ENCODE assay signal across 22 cellular contexts in the genomic region with DNA sequence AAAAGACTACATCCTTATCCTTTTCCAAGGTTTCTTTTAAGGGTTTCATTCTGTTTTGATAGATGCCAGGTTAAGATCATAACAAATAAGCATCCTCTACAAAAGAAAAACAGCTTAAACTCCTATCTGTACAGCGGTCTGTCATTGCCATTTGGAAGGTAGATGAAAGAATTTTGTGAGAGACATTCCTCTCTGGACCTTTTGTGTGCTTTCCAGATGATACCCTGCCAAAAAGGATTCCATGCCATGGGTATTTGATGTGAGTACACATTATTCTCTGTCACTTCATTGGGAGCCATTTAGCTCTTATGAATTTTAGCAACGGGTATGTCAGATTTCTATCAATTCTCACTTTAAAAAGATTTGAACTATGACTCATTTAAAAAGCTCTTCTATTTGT.
DNase-seq lines count a peak whose midpoint lies in the region; ATAC-seq and TF ChIP-seq lines count a peak whose summit lies in the region.
"Had no signal": no experiment of that assay in that cellular context is flagged by ENCODE, and none has a peak within 500 bp of the region (broad histone marks: within the 10 kb centered on the region; RNA-seq: fewer than 3 reads in every experiment).

No MANE protein-coding gene starts in this region.

- H3K4me1 Mint-ChIP-seq in nephron progenitor cell: no peaks in the 10 kb centered on the region
- H3K4me1 Mint-ChIP-seq: B cell; CD4-positive, CD25-positive, alpha-beta regulatory T cell had no signal

- H2AFZ ChIP-seq in SK-N-SH (ENCODE audit: low read depth): no peak overlapping the region
- H2AFZ ChIP-seq: GM23248 had no signal

- CTCF ChIA-PET in SK-N-SH (lab: Yijun Ruan, JAX): no interaction called here

- H3K4me3 Mint-ChIP-seq in nephron progenitor cell: no peak overlapping the region
- H3K4me3 Mint-ChIP-seq: B cell; CD4-positive, CD25-positive, alpha-beta regulatory T cell; CD8-positive, alpha-beta T cell had no signal

- WGBS in SK-N-SH (ENCODE audit: low lambda C conversion rate): 44% methylated on average over 2 of the region's 2 CpGs

- H3K4me2 ChIP-seq in SK-N-SH: no peak overlapping the region
- H3K4me2 ChIP-seq: BLaER1 had no signal

- no peaks in the 10 kb centered on the region for H3K9me2 ChIP-seq in SK-N-SH

- TF ChIP-seq EP300 in SK-N-SH (IDR thresholded peaks at IDR 0.05; ENCODE audit: borderline replicate concordance in 1 of 2, low read depth in 1 of 2, low read length in 1 of 2): no peak

- H3K36me3 Mint-ChIP-seq in nephron progenitor cell (ENCODE audit: low read depth): no peaks in the 10 kb centered on the region
- H3K36me3 Mint-ChIP-seq: CD4-positive, CD25-positive, alpha-beta regulatory T cell; CD8-positive, alpha-beta T cell had no signal

- DNase-seq in SK-N-SH: no peak
- DNase-seq in astrocyte of the hippocampus (ENCODE audit: low read depth, low spot score): peak; percentile 24
- DNase-seq in cerebellum (ENCODE audit: low spot score): peak; percentile 52
- DNase-seq in superior temporal gyrus (ENCODE audit: extremely low spot score): peak; percentile 38
- no peak for DNase-seq in nephron progenitor cell
- DNase-seq in activated T-cell treated with anti-CD3 and anti-CD28 coated beads for 4 hours: no peak
- DNase-seq: Caco-2; CD4-positive, CD25-positive, alpha-beta regulatory T cell; CD8-positive, alpha-beta T cell; DMS153; DND-41; GDM1; GM23248; H7; HCEC 1CT had no signal

- no peak for TF ChIP-seq CTCF in SK-N-SH (IDR thresholded peaks at IDR 0.05)
- no peak for TF ChIP-seq CTCF in nephron progenitor cell (IDR thresholded peaks at IDR 0.05)

- no peaks in the 10 kb centered on the region for H3F3A ChIP-seq in SK-N-SH (replicated peaks; ENCODE audit: insufficient read depth)

- H3K4me1 ChIP-seq in SK-N-SH (ENCODE audit: control insufficient read depth in 1 of 2, insufficient read depth in 2 of 2, low read depth in 1 of 2, low read length in 1 of 2): no peaks in the 10 kb centered on the region
- H3K4me1 ChIP-seq: BLaER1, Caco-2 had no signal

- no peak overlapping the region for H3K9ac ChIP-seq in SK-N-SH
- H3K9ac ChIP-seq: BLaER1, GM23248 had no signal

- no peaks in the 10 kb centered on the region for H4K20me1 ChIP-seq in SK-N-SH (ENCODE audit: insufficient read depth)
- H4K20me1 ChIP-seq: BLaER1 had no signal

- no peaks in the 10 kb centered on the region for H3K27me3 ChIP-seq in SK-N-SH (ENCODE audit: insufficient read depth)
- H3K27me3 ChIP-seq: BLaER1 had no signal

- no peaks in the 10 kb centered on the region for H3K79me2 ChIP-seq in SK-N-SH (ENCODE audit: insufficient read depth)

- H3K27ac Mint-ChIP-seq in nephron progenitor cell: no peak overlapping the region
- H3K27ac Mint-ChIP-seq: B cell; CD4-positive, CD25-positive, alpha-beta regulatory T cell; CD8-positive, alpha-beta T cell had no signal

- H3K9me3 Mint-ChIP-seq in nephron progenitor cell: no peaks in the 10 kb centered on the region
- H3K9me3 Mint-ChIP-seq: CD4-positive, CD25-positive, alpha-beta regulatory T cell; CD8-positive, alpha-beta T cell had no signal

- no peaks in the 10 kb centered on the region for H3K36me3 ChIP-seq in SK-N-SH (replicated peaks in 1 of 2; ENCODE audit: control insufficient read depth in 1 of 2, insufficient read depth in 2 of 2, low read length in 1 of 2)
- H3K36me3 ChIP-seq: BLaER1 had no signal

- no peak overlapping the region for H3K27ac ChIP-seq in SK-N-SH (ENCODE audit: low read depth in 2 of 2, low read length in 1 of 2)
- H3K27ac ChIP-seq: 22Rv1, BLaER1, C4-2B, GM23248 had no signal

- no peaks in the 10 kb centered on the region for H3K9me3 ChIP-seq in SK-N-SH
- H3K9me3 ChIP-seq: BLaER1, Caco-2 had no signal

- ATAC-seq in SK-N-SH treated with all-trans-retinoic acid at 6 μM for 48 hours (no peak), GM18873 (IDR thresholded peaks at IDR 0.05; ENCODE audit: low FRiP score, unreplicated experiment) (no peak)
- ATAC-seq: CD8-positive, alpha-beta T cell; GM12878 had no signal

- H3K27me3 Mint-ChIP-seq in nephron progenitor cell (ENCODE audit: low read depth, poor library complexity): peaks cover 2% of the 10 kb centered on the region
- H3K27me3 Mint-ChIP-seq: CD4-positive, CD25-positive, alpha-beta regulatory T cell had no signal

- POLR2A ChIA-PET in SK-N-SH (lab: Yijun Ruan, JAX): no interaction called here

- TF ChIP-seq RAD21 in SK-N-SH (IDR thresholded peaks at IDR 0.05; ENCODE audit: low read length): no peak

- H3K4me3 ChIP-seq in SK-N-SH (ENCODE audit: low read depth in 2 of 2, low read length in 1 of 2): no peak overlapping the region
- H3K4me3 ChIP-seq: BLaER1, GM12878, GM23248 had no signal

TF ChIP-seq in SK-N-SH treated with all-trans-retinoic acid at 6 μM for 48 hours, 23 proteins besides CTCF, POLR2A, EP300 and RAD21 (continues in another document):
- no peak for TF ChIP-seq SNAI2 (CRISPR knock-in tag; IDR thresholded peaks at IDR 0.05)
- TF ChIP-seq BACH2 (CRISPR knock-in tag; IDR thresholded peaks at IDR 0.05; ENCODE audit: borderline replicate concordance): no peak
- no peak for TF ChIP-seq ESRRG (CRISPR knock-in tag; IDR thresholded peaks at IDR 0.05)
- TF ChIP-seq ZNF565 (CRISPR knock-in tag; conservative IDR thresholded peaks at IDR 0.05; ENCODE audit: low read depth): no peak
- peak; percentile 62; the same call in 1 of the 2 replicates for TF ChIP-seq ZFP3 (CRISPR knock-in tag; IDR thresholded peaks at IDR 0.05)
- no peak for TF ChIP-seq TOX (CRISPR knock-in tag; IDR thresholded peaks at IDR 0.05; ENCODE audit: borderline replicate concordance)
- TF ChIP-seq ARNTL (CRISPR knock-in tag; IDR thresholded peaks at IDR 0.05; ENCODE audit: borderline replicate concordance, low read depth): no peak
- peak; percentile 84 for TF ChIP-seq ISL1 (CRISPR knock-in tag; IDR thresholded peaks at IDR 0.05)
- no peak for TF ChIP-seq PPARA (CRISPR knock-in tag; IDR thresholded peaks at IDR 0.05; ENCODE audit: borderline replicate concordance)
- TF ChIP-seq ZC3H10 (CRISPR knock-in tag; IDR thresholded peaks at IDR 0.05): no peak
- no peak for TF ChIP-seq OSR1 (CRISPR knock-in tag; IDR thresholded peaks at IDR 0.05)

TF ChIP-seq in SK-N-SH, 30 proteins besides CTCF, POLR2A, EP300 and RAD21:
- TF ChIP-seq TEAD4 (IDR thresholded peaks at IDR 0.05; ENCODE audit: borderline replicate concordance, insufficient read depth) (no peak), TCF12 (IDR thresholded peaks at IDR 0.05) (no peak), YY1 (IDR thresholded peaks at IDR 0.05; ENCODE audit: low read depth) (no peak), ELF1 (IDR thresholded peaks at IDR 0.05) (no peak), MXI1 (IDR thresholded peaks at IDR 0.05; ENCODE audit: low read depth, low read length) (no peak), FOXM1 (IDR thresholded peaks at IDR 0.05; ENCODE audit: low read depth) (no peak)
- TF ChIP-seq, protein P1, sequence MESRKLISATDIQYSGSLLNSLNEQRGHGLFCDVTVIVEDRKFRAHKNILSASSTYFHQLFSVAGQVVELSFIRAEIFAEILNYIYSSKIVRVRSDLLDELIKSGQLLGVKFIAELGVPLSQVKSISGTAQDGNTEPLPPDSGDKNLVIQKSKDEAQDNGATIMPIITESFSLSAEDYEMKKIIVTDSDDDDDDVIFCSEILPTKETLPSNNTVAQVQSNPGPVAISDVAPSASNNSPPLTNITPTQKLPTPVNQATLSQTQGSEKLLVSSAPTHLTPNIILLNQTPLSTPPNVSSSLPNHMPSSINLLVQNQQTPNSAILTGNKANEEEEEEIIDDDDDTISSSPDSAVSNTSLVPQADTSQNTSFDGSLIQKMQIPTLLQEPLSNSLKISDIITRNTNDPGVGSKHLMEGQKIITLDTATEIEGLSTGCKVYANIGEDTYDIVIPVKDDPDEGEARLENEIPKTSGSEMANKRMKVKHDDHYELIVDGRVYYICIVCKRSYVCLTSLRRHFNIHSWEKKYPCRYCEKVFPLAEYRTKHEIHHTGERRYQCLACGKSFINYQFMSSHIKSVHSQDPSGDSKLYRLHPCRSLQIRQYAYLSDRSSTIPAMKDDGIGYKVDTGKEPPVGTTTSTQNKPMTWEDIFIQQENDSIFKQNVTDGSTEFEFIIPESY (IDR thresholded peaks at IDR 0.05; ENCODE audit: borderline replicate concordance, low read depth): no peak

Comparison
In these comparisons a context has a peak if more than half of its experiments do, and no peak if none do; other contexts are left out.
1. DNase-seq: peak in astrocyte of the hippocampus (single experiment), cerebellum (single experiment) and superior temporal gyrus (single experiment); none in SK-N-SH (single experiment), nephron progenitor cell (single experiment) and activated T-cell treated with anti-CD3 and anti-CD28 coated beads for 4 hours (single experiment).